ENCODE assay signal across 28 cellular contexts in genomic region chr1:114238066-114238465, GRCh38.
"Had no signal": no experiment of that assay in that cellular context is flagged by ENCODE, and none has a peak within 500 bp of the region (broad histone marks: within the 10 kb centered on the region; RNA-seq: fewer than 3 reads in every experiment).

No MANE protein-coding gene starts in this region.

- H3K36me3 ChIP-seq: neural progenitor cell, ovary, sigmoid colon, tibial artery, upper lobe of right lung, uterus had no signal

- H2AFZ ChIP-seq: neural progenitor cell had no signal

- H3K27me3 ChIP-seq: neural progenitor cell, ovary, sigmoid colon, testis, upper lobe of right lung, uterus had no signal

- H3K9me3 ChIP-seq: ovary, psoas muscle, sigmoid colon, testis, tibial artery, upper lobe of right lung, uterus had no signal

- H3K9ac ChIP-seq: neural progenitor cell had no signal

- H3K4me1 Mint-ChIP-seq: nephron had no signal

- H3K4me2 ChIP-seq: neural progenitor cell had no signal

- H3K9me3 Mint-ChIP-seq: memory B cell had no signal

- H3K27ac Mint-ChIP-seq: dendritic cell treated with granulocyte-macrophage colony-stimulating factor and Interleukin-4, amounts not matched to agents 40 ng/mL and 50 ng/mL, for 4 days; effector memory CD8-positive, alpha-beta T cell; immature natural killer cell; memory B cell; nephron; neural progenitor cell; stimulated activated memory B cell treated with anti-CD40 and anti-IgM and Interleukin-4, amounts not matched to agents 10 μg/mL and 1 μg/mL and 100 μg/mL, for 72 hours had no signal

- ATAC-seq: effector memory CD8-positive, alpha-beta T cell; naive thymus-derived CD4-positive, alpha-beta T cell; psoas muscle; right cardiac atrium; stimulated activated memory B cell treated with anti-CD40 and anti-IgM and Interleukin-4, amounts not matched to agents 10 μg/mL and 1 μg/mL and 100 μg/mL, for 72 hours; stimulated activated naive CD8-positive, alpha-beta T cell treated with anti-CD3 and anti-CD28 coated beads, Interleukin-15, Interleukin-2, amounts not matched to agents 100 U/mL and 50 U/mL, for 24 hours; upper lobe of right lung had no signal

- H3K27ac ChIP-seq: neural progenitor cell, ovary, psoas muscle, sigmoid colon, testis, tibial artery, upper lobe of right lung, uterus had no signal

- DNase-seq: effector memory CD8-positive, alpha-beta T cell; erythroblast; hypothalamus; immature natural killer cell; kidney glomerular epithelial cell; naive thymus-derived CD4-positive, alpha-beta T cell; nucleus accumbens; ovary; posterior cingulate gyrus; psoas muscle; right cardiac atrium; sigmoid colon; stimulated activated CD4-positive, alpha-beta T cell treated with anti-CD3 and anti-CD28 coated beads, Interleukin-4, amount 100 ng/mL, for 4 hours; stimulated activated naive CD8-positive, alpha-beta T cell treated with anti-CD3 and anti-CD28 coated beads, Interleukin-15, Interleukin-2, amounts not matched to agents 100 U/mL and 50 U/mL, for 24 hours; substantia nigra; testis; tibial artery; upper lobe of right lung; uterus had no signal

- H3K4me1 ChIP-seq: neural progenitor cell, sigmoid colon, testis, tibial artery, upper lobe of right lung, uterus had no signal

- H3K36me3 Mint-ChIP-seq: memory B cell; neural progenitor cell; stimulated activated memory B cell treated with anti-CD40 and anti-IgM and Interleukin-4, amounts not matched to agents 10 μg/mL and 1 μg/mL and 100 μg/mL, for 72 hours had no signal

- H3K27me3 Mint-ChIP-seq: effector memory CD8-positive, alpha-beta T cell had no signal

- FAIRE-seq: colon, endometrium, frontal cortex had no signal

- H3K4me3 Mint-ChIP-seq: dendritic cell treated with granulocyte-macrophage colony-stimulating factor and Interleukin-4, amounts not matched to agents 40 ng/mL and 50 ng/mL, for 4 days; effector memory CD8-positive, alpha-beta T cell; immature natural killer cell; memory B cell; naive thymus-derived CD4-positive, alpha-beta T cell; nephron; neural progenitor cell; stimulated activated memory B cell treated with anti-CD40 and anti-IgM and Interleukin-4, amounts not matched to agents 10 μg/mL and 1 μg/mL and 100 μg/mL, for 72 hours had no signal

- H3K4me3 ChIP-seq: lung, neural progenitor cell, ovary, psoas muscle, sigmoid colon, testis, tibial artery, upper lobe of right lung, uterus had no signal
